ENCODE assay signal across 27 cellular contexts in the genomic region with DNA sequence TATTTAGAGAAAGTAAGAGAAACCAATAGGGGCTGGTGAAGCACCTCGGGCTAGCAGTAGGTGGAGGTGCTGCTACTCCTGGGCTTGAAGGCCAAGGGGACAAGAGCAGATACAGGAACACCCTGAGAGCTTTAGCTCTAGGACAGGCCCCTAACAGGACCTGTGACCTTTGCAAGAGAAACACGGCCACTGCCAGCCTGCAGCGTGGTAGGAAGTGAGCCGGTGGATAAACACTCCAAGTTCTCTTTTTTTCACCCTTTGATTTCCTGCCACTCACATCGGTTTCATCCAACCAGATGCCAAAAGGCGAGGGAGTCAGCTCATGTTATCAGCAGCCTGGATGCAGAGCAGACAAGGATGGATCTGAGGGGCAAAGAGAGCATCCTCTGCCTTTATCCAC.
DNase-seq lines count a peak whose midpoint lies in the region; ATAC-seq, FAIRE-seq and TF ChIP-seq lines count a peak whose summit lies in the region.
"Had no signal": no experiment of that assay in that cellular context is flagged by ENCODE, and none has a peak within 500 bp of the region (broad histone marks: within the 10 kb centered on the region; RNA-seq: fewer than 3 reads in every experiment).

No MANE protein-coding gene starts in this region.

- H3K9ac ChIP-seq in HepG2 (ENCODE audit: insufficient read depth, low read depth, low read length), result no peak overlapping the region

- no peak overlapping the region for H2AFZ ChIP-seq in HepG2 (ENCODE audit: low read length)
- H2AFZ ChIP-seq: PC-9 had no signal

- no peak for DNase-seq in HepG2 (ENCODE audit: low spot score)
- DNase-seq in right lobe of liver, result no peak
- DNase-seq in MV-4-11 (lab: John Stamatoyannopoulos, UW), result peak; percentile 52
- peak; percentile 46 for DNase-seq in UCSD-AML1 (lab: John Stamatoyannopoulos, UW; ENCODE audit: unreplicated experiment)
- no peak for DNase-seq in activated naive CD8-positive, alpha-beta T cell treated with anti-CD3 and anti-CD28 coated beads, Interleukin-2, amount 50 U/mL, for 24 hours
- DNase-seq: BE2C; CD4-positive, CD25-positive, alpha-beta regulatory T cell; DMS79 treated with DMSO at 0.1 percent for 48 hours; GOT3; HCEC 1CT; MG63; NCI-H1105; NCI-H146; NCI-H2029 treated with DMSO at 0.1 percent for 48 hours; NCI-H226; NCI-H510A treated with DMSO at 0.1 percent for 48 hours; NCI-H748 treated with DMSO at 0.1 percent for 48 hours; PC-9; RPMI8226; SHP77 treated with DMSO at 0.1 percent for 48 hours had no signal

- CTCF ChIA-PET in HepG2 (lab: Yijun Ruan, JAX; ENCODE audit: low intra/inter-chr PET ratio, low total read pairs), result no interaction called here

- no peaks in the 10 kb centered on the region for H3K36me3 Mint-ChIP-seq in activated naive CD8-positive, alpha-beta T cell treated with anti-CD3 and anti-CD28 coated beads, Interleukin-2, amount 50 U/mL, for 24 hours (ENCODE audit: low read depth)
- H3K36me3 Mint-ChIP-seq: CD4-positive, CD25-positive, alpha-beta regulatory T cell; IgD-negative memory B cell had no signal

- BruUV-seq in HepG2 (replicated peaks; lab: Mats Ljungman, UMichigan), result no TSS peak

- H3K27me3 Mint-ChIP-seq in activated naive CD8-positive, alpha-beta T cell treated with anti-CD3 and anti-CD28 coated beads, Interleukin-2, amount 50 U/mL, for 24 hours, result peaks cover 8% of the 10 kb centered on the region

- peaks cover 3% of the 10 kb centered on the region for H3K4me1 ChIP-seq in HepG2 (ENCODE audit: insufficient read depth, low read length)
- no peaks in the 10 kb centered on the region for H3K4me1 ChIP-seq in right lobe of liver
- H3K4me1 ChIP-seq: BE2C had no signal

- H3K27me3 ChIP-seq in HepG2 (ENCODE audit: control insufficient read depth in 1 of 2, insufficient read depth in 2 of 2, low read length in 2 of 2) (no peaks in the 10 kb centered on the region; a peak in 1 of 5 replicates), right lobe of liver (no peaks in the 10 kb centered on the region)
- H3K27me3 ChIP-seq: BE2C, MG63 had no signal

- no peaks in the 10 kb centered on the region for H3K36me3 ChIP-seq in HepG2 (replicated peaks in 1 of 2; ENCODE audit: control insufficient read depth in 1 of 2, insufficient read depth in 2 of 2, low read length in 2 of 2)
- no peaks in the 10 kb centered on the region for H3K36me3 ChIP-seq in right lobe of liver
- H3K36me3 ChIP-seq: BE2C, MG63 had no signal

- no peaks in the 10 kb centered on the region for H4K20me1 ChIP-seq in HepG2 (ENCODE audit: insufficient read depth, low read length)

- H3K4me3 ChIP-seq in HepG2 (replicated peaks in 1 of 3; ENCODE audit: insufficient read depth in 1 of 3, low read depth in 2 of 3, low read length in 3 of 3) (no peak overlapping the region), right lobe of liver (no peak overlapping the region)
- H3K4me3 ChIP-seq: GM12878, MG63, PC-9, SK-N-MC had no signal

- POLR2A ChIA-PET in HepG2 (lab: Yijun Ruan, JAX), result no interaction called here

- TF ChIP-seq CTCF in HepG2 (CRISPR knock-in tag; IDR thresholded peaks at IDR 0.05) (no peak), right lobe of liver (IDR thresholded peaks at IDR 0.05) (no peak)

- ATAC-seq in HepG2, result peak; percentile 75
- no peak for ATAC-seq in right lobe of liver
- ATAC-seq in GM19395 (IDR thresholded peaks at IDR 0.05; ENCODE audit: unreplicated experiment), result no peak
- no peak for ATAC-seq in HG03439 (IDR thresholded peaks at IDR 0.05; ENCODE audit: unreplicated experiment)
- ATAC-seq in activated naive CD8-positive, alpha-beta T cell treated with anti-CD3 and anti-CD28 coated beads, Interleukin-2, amount 50 U/mL, for 24 hours, result no peak
- ATAC-seq: GM12878 had no signal

- TF ChIP-seq POLR2A in HepG2 (IDR thresholded peaks at IDR 0.05; ENCODE audit: insufficient read depth in 1 of 2, low read depth in 2 of 2, low read length in 2 of 2) (no peak), right lobe of liver (IDR thresholded peaks at IDR 0.05) (no peak)

- no peak for FAIRE-seq in HepG2 (lab: Jason Lieb, UNC)
- FAIRE-seq: A204.1, GM12878, HTR-8/SVneo had no signal

- 33% methylated on average over 6 of the region's 6 CpGs for WGBS in HepG2 (ENCODE audit: low lambda C conversion rate)
- WGBS in right lobe of liver (ENCODE audit: insufficient coverage, low coverage, low lambda C conversion rate, missing lambda C conversion rate), result 38% methylated on average over 6 of the region's 6 CpGs

- H3K4me1 Mint-ChIP-seq in activated naive CD8-positive, alpha-beta T cell treated with anti-CD3 and anti-CD28 coated beads, Interleukin-2, amount 50 U/mL, for 24 hours, result no peaks in the 10 kb centered on the region
- H3K4me1 Mint-ChIP-seq: CD4-positive, CD25-positive, alpha-beta regulatory T cell had no signal

- no peak overlapping the region for H3K4me2 ChIP-seq in HepG2 (ENCODE audit: low read depth, low read length)
- H3K4me2 ChIP-seq: PC-9 had no signal

- TF ChIP-seq RAD21 in HepG2 (CRISPR knock-in tag; IDR thresholded peaks at IDR 0.05), result no peak

- no peaks in the 10 kb centered on the region for H3K79me2 ChIP-seq in HepG2 (ENCODE audit: insufficient read depth, low read length)

- no peaks in the 10 kb centered on the region for H3K9me3 ChIP-seq in HepG2 (ENCODE audit: low read length)
- no peaks in the 10 kb centered on the region for H3K9me3 ChIP-seq in right lobe of liver
- H3K9me3 ChIP-seq: BE2C, MG63 had no signal

- no peak overlapping the region for H3K27ac Mint-ChIP-seq in activated naive CD8-positive, alpha-beta T cell treated with anti-CD3 and anti-CD28 coated beads, Interleukin-2, amount 50 U/mL, for 24 hours
- H3K27ac Mint-ChIP-seq: CD4-positive, CD25-positive, alpha-beta regulatory T cell; IgD-negative memory B cell had no signal

- in situ Hi-C loops in HepG2 (cut with HindIII; ENCODE audit: extremely low pct_ligation_motif_present, low pct_unique_long_range_greater_than_20kb), result no loop called here

- H3K27ac ChIP-seq in HepG2 (ENCODE audit: extremely low read length, insufficient read depth, low read length), result no peak overlapping the region
- H3K27ac ChIP-seq in right lobe of liver, result no peak overlapping the region
- H3K27ac ChIP-seq: PC-9, SK-N-MC had no signal

- intact Hi-C loops in HepG2 (cut with micrococcal nuclease; ENCODE audit: unreplicated experiment), result no loop called here
- intact Hi-C loops in right lobe of liver (cut with DNase I), result no loop called here

- H3K9me3 Mint-ChIP-seq in activated naive CD8-positive, alpha-beta T cell treated with anti-CD3 and anti-CD28 coated beads, Interleukin-2, amount 50 U/mL, for 24 hours, result no peaks in the 10 kb centered on the region

- no peak overlapping the region for H3K4me3 Mint-ChIP-seq in activated naive CD8-positive, alpha-beta T cell treated with anti-CD3 and anti-CD28 coated beads, Interleukin-2, amount 50 U/mL, for 24 hours
- H3K4me3 Mint-ChIP-seq: CD4-positive, CD25-positive, alpha-beta regulatory T cell; IgD-negative memory B cell had no signal

- no peak for TF ChIP-seq EP300 in HepG2 (IDR thresholded peaks at IDR 0.05; ENCODE audit: low read depth in 2 of 2, low read length in 2 of 2)
- no peak for TF ChIP-seq EP300 in HepG2 (CRISPR knock-in tag; IDR thresholded peaks at IDR 0.05; ENCODE audit: borderline replicate concordance)

TF ChIP-seq in HepG2, 621 proteins besides CTCF, POLR2A, EP300 and RAD21 (continues in another document):
- TF ChIP-seq RAD51 (IDR thresholded peaks at IDR 0.05; ENCODE audit: borderline replicate concordance) (no peak), ZSCAN9 (CRISPR knock-in tag; IDR thresholded peaks at IDR 0.05; ENCODE audit: borderline replicate concordance) (no peak), GTF2F1 (IDR thresholded peaks at IDR 0.05; ENCODE audit: low read length) (no peak), RORA (CRISPR knock-in tag; IDR thresholded peaks at IDR 0.05) (no peak)
- TF ChIP-seq, protein P1, sequence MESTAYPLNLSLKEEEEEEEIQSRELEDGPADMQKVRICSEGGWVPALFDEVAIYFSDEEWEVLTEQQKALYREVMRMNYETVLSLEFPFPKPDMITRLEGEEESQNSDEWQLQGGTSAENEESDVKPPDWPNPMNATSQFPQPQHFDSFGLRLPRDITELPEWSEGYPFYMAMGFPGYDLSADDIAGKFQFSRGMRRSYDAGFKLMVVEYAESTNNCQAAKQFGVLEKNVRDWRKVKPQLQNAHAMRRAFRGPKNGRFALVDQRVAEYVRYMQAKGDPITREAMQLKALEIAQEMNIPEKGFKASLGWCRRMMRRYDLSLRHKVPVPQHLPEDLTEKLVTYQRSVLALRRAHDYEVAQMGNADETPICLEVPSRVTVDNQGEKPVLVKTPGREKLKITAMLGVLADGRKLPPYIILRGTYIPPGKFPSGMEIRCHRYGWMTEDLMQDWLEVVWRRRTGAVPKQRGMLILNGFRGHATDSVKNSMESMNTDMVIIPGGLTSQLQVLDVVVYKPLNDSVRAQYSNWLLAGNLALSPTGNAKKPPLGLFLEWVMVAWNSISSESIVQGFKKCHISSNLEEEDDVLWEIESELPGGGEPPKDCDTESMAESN (CRISPR knock-in tag; conservative IDR thresholded peaks at IDR 0.05), result no peak

Comparison
In these comparisons a context has a peak if more than half of its experiments do, and no peak if none do; other contexts are left out.
1. DNase-seq: peak in MV-4-11 (single experiment) and UCSD-AML1 (single experiment); none in HepG2 (single experiment), right lobe of liver (0 of 3) and activated naive CD8-positive, alpha-beta T cell treated with anti-CD3 and anti-CD28 coated beads, Interleukin-2, amount 50 U/mL, for 24 hours (single experiment).